In the genomic region with DNA sequence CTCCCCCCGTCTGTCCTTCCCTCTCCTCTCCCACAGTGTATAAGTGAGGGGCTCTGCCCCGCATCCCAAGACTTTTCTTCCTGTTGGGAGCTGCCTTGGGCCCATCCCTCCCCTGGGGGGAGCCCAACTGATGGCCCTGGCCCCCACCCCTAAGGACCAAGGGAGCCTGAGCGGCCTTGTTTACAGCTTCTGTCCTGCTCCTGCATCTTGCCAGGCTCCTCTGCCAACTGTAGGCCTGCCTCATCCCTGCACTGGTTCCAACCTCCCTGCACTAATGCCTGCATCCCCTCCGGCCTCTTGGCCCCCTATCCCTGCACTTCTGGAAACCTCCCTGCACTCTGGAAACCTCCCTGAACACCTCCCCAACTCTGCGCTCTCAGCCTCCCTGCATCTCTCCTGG, we compare ENCODE assay signal across 12 cellular contexts. TPM values are rescaled to one million over a fixed set of nuclear protein-coding genes. Genes with fewer than 3 reads are reported as not detected.
DNase-seq lines count a peak whose midpoint lies in the region; ATAC-seq and TF ChIP-seq lines count a peak whose summit lies in the region.
"Had no signal": no experiment of that assay in that cellular context is flagged by ENCODE, and none has a peak within 500 bp of the region (broad histone marks: within the 10 kb centered on the region; RNA-seq: fewer than 3 reads in every experiment).

No MANE protein-coding gene starts in this region.

- peak overlapping the region; percentile 76 for H3K9ac ChIP-seq in mesendoderm (ENCODE audit: low read length)

- no peak overlapping the region for H3K18ac ChIP-seq in mesendoderm (ENCODE audit: low read length)

- H3K4me1 ChIP-seq in mesendoderm (ENCODE audit: control insufficient read depth, low read depth, low read length) = peaks cover 22% of the 10 kb centered on the region
- peaks cover 50% of the 10 kb centered on the region for H3K4me1 ChIP-seq in upper lobe of right lung
- H3K4me1 ChIP-seq in HAP-1 = peaks cover 36% of the 10 kb centered on the region

- H3K36me3 ChIP-seq in mesendoderm (ENCODE audit: control insufficient read depth, insufficient read depth, low read length) = peaks cover 4% of the 10 kb centered on the region
- H3K36me3 ChIP-seq in upper lobe of right lung = peaks cover 19% of the 10 kb centered on the region
- H3K36me3 ChIP-seq in HAP-1 (replicated peaks) = peaks cover 27% of the 10 kb centered on the region

- H3K27ac Mint-ChIP-seq in activated naive CD4-positive, alpha-beta T cell treated with anti-CD3 and anti-CD28 coated beads, Interleukin-2, amount 50 U/mL, for 24 hours = peak overlapping the region; percentile 99
- peak overlapping the region; percentile 99 for H3K27ac Mint-ChIP-seq in activated naive CD8-positive, alpha-beta T cell treated with anti-CD3 and anti-CD28 coated beads, Interleukin-2, amount 50 U/mL, for 24 hours

- H3K9me3 Mint-ChIP-seq in activated naive CD4-positive, alpha-beta T cell treated with anti-CD3 and anti-CD28 coated beads, Interleukin-2, amount 50 U/mL, for 24 hours = no peaks in the 10 kb centered on the region
- H3K9me3 Mint-ChIP-seq in activated naive CD8-positive, alpha-beta T cell treated with anti-CD3 and anti-CD28 coated beads, Interleukin-2, amount 50 U/mL, for 24 hours = no peaks in the 10 kb centered on the region

- peak overlapping the region; percentile 86 for H3K56ac ChIP-seq in mesendoderm (ENCODE audit: low read length)

- H3K9me3 ChIP-seq in upper lobe of right lung (no peaks in the 10 kb centered on the region), HAP-1 (no peaks in the 10 kb centered on the region)

- no peak overlapping the region for H4K8ac ChIP-seq in mesendoderm (ENCODE audit: low read depth, low read length)

- H2AK5ac ChIP-seq in mesendoderm (ENCODE audit: low read length) = peak overlapping the region; percentile 95

- H3K4me3 ChIP-seq in mesendoderm (ENCODE audit: low read length) = no peak overlapping the region
- H3K4me3 ChIP-seq in upper lobe of right lung = peak overlapping the region; percentile 83
- no peak overlapping the region for H3K4me3 ChIP-seq in HAP-1
- H3K4me3 ChIP-seq: lung had no signal

- H3K27me3 Mint-ChIP-seq in activated naive CD4-positive, alpha-beta T cell treated with anti-CD3 and anti-CD28 coated beads, Interleukin-2, amount 50 U/mL, for 24 hours = no peaks in the 10 kb centered on the region
- peaks cover 9% of the 10 kb centered on the region for H3K27me3 Mint-ChIP-seq in activated naive CD8-positive, alpha-beta T cell treated with anti-CD3 and anti-CD28 coated beads, Interleukin-2, amount 50 U/mL, for 24 hours

- no peak for DNase-seq in activated naive CD4-positive, alpha-beta T cell treated with Interleukin-2 at 50 U/mL for 16 hours
- DNase-seq in activated naive CD8-positive, alpha-beta T cell treated with anti-CD3 and anti-CD28 coated beads, Interleukin-2, amount 50 U/mL, for 24 hours = no peak
- DNase-seq in mesendoderm = no peak
- DNase-seq in upper lobe of right lung = no peak
- no peak for DNase-seq in HAP-1 (ENCODE audit: low spot score in 2 of 2)
- DNase-seq in middle frontal gyrus (ENCODE audit: extremely low spot score, low spot score) = no peak
- DNase-seq: COR-L47, dermis blood vessel endothelial cell, NCI-H1694 had no signal

- H3K4me3 Mint-ChIP-seq in activated naive CD4-positive, alpha-beta T cell treated with anti-CD3 and anti-CD28 coated beads, Interleukin-2, amount 50 U/mL, for 24 hours = peak overlapping the region; percentile 96
- peak overlapping the region; percentile 98 for H3K4me3 Mint-ChIP-seq in activated naive CD8-positive, alpha-beta T cell treated with anti-CD3 and anti-CD28 coated beads, Interleukin-2, amount 50 U/mL, for 24 hours

- no peak overlapping the region for H3K23ac ChIP-seq in mesendoderm (ENCODE audit: low read length)

- H2BK120ac ChIP-seq in mesendoderm (ENCODE audit: low read depth, low read length) = no peak overlapping the region

- peak overlapping the region; percentile 60 for H3K4me2 ChIP-seq in mesendoderm (ENCODE audit: low read length)

- H3K79me1 ChIP-seq in mesendoderm (ENCODE audit: low read length) = peaks cover 5% of the 10 kb centered on the region

- TF ChIP-seq CTCF in upper lobe of right lung (IDR thresholded peaks at IDR 0.05) = no peak

- H2BK15ac ChIP-seq in mesendoderm (replicated peaks; ENCODE audit: low read depth) = no peak overlapping the region

- H3K27ac ChIP-seq in mesendoderm (ENCODE audit: low read depth, low read length) = no peak overlapping the region
- peak overlapping the region; percentile 94 for H3K27ac ChIP-seq in upper lobe of right lung

- no peak for ATAC-seq in activated naive CD8-positive, alpha-beta T cell treated with anti-CD3 and anti-CD28 coated beads, Interleukin-2, amount 50 U/mL, for 24 hours
- ATAC-seq in upper lobe of right lung = no peak
- no peak for ATAC-seq in GM18907 (IDR thresholded peaks at IDR 0.05; ENCODE audit: unreplicated experiment)

- intact Hi-C loops in upper lobe of right lung (cut with DNase I) = no loop called here

- H4K5ac ChIP-seq in mesendoderm (ENCODE audit: low read length) = no peak overlapping the region

- H2BK5ac ChIP-seq in mesendoderm (ENCODE audit: low read length) = no peak overlapping the region

- no peak overlapping the region for H3K4ac ChIP-seq in mesendoderm (ENCODE audit: low read depth, low read length)

- H3K27me3 ChIP-seq in mesendoderm (ENCODE audit: insufficient read depth, low read length, poor library complexity) (no peaks in the 10 kb centered on the region), upper lobe of right lung (no peaks in the 10 kb centered on the region), HAP-1 (ENCODE audit: low read depth) (no peaks in the 10 kb centered on the region)

- no CpG with 5 or more reads among the region's 5 CpGs for WGBS in mesendoderm (ENCODE audit: extremely low coverage, insufficient coverage, low lambda C conversion rate)

- in situ Hi-C loops in HAP-1 (cut with MboI; ENCODE audit: low sequenced_read_pairs) = no loop called here

- H3K4me1 Mint-ChIP-seq in activated naive CD4-positive, alpha-beta T cell treated with anti-CD3 and anti-CD28 coated beads, Interleukin-2, amount 50 U/mL, for 24 hours = peaks cover 70% of the 10 kb centered on the region
- H3K4me1 Mint-ChIP-seq in activated naive CD8-positive, alpha-beta T cell treated with anti-CD3 and anti-CD28 coated beads, Interleukin-2, amount 50 U/mL, for 24 hours = peaks cover 67% of the 10 kb centered on the region

- H3K79me2 ChIP-seq in mesendoderm (ENCODE audit: control insufficient read depth, insufficient read depth, low read length) = peaks cover 14% of the 10 kb centered on the region

- peaks cover 11% of the 10 kb centered on the region for H3K36me3 Mint-ChIP-seq in activated naive CD4-positive, alpha-beta T cell treated with anti-CD3 and anti-CD28 coated beads, Interleukin-2, amount 50 U/mL, for 24 hours
- H3K36me3 Mint-ChIP-seq in activated naive CD8-positive, alpha-beta T cell treated with anti-CD3 and anti-CD28 coated beads, Interleukin-2, amount 50 U/mL, for 24 hours (ENCODE audit: low read depth) = peaks cover 33% of the 10 kb centered on the region

RNA-seq across cellular contexts. Expression of a gene that starts 1.4 kb away (rescaled TPM):
- polyA plus RNA-seq in mesendoderm (2013, experiment 1 of 2) = 59.4 TPM
- 59.3 TPM for polyA plus RNA-seq in mesendoderm (2013, experiment 2 of 2)
- total RNA-seq in upper lobe of right lung = 15.2 TPM

RNA-seq across cellular contexts. Expression of a gene that starts 2.6 kb away (rescaled TPM):
- 2.4 TPM for polyA plus RNA-seq in mesendoderm (2013, experiment 1 of 2)
- 2.5 TPM for polyA plus RNA-seq in mesendoderm (2013, experiment 2 of 2)
- total RNA-seq in upper lobe of right lung = 2.7 TPM

RNA-seq across cellular contexts. Expression of a gene that starts 5.7 kb away (rescaled TPM):
- polyA plus RNA-seq in mesendoderm (2013, experiment 1 of 2) = 0.13 TPM
- polyA plus RNA-seq in mesendoderm (2013, experiment 2 of 2) = 0.18 TPM
- total RNA-seq in upper lobe of right lung = 247 TPM

RNA-seq across cellular contexts. Expression of a gene that starts 8.3 kb away (rescaled TPM):
- polyA plus RNA-seq in mesendoderm (2013, experiment 1 of 2) = 156 TPM
- 158 TPM for polyA plus RNA-seq in mesendoderm (2013, experiment 2 of 2)
- 148 TPM for total RNA-seq in upper lobe of right lung

RNA-seq across cellular contexts. Expression of a gene that starts 24.0 kb away (rescaled TPM):
- polyA plus RNA-seq in mesendoderm (2013, experiment 1 of 2) = 74.0 TPM
- polyA plus RNA-seq in mesendoderm (2013, experiment 2 of 2) = 75.7 TPM
- 19.8 TPM for total RNA-seq in upper lobe of right lung
